8 cellular contexts compared by ENCODE assay signal in the genomic region with DNA sequence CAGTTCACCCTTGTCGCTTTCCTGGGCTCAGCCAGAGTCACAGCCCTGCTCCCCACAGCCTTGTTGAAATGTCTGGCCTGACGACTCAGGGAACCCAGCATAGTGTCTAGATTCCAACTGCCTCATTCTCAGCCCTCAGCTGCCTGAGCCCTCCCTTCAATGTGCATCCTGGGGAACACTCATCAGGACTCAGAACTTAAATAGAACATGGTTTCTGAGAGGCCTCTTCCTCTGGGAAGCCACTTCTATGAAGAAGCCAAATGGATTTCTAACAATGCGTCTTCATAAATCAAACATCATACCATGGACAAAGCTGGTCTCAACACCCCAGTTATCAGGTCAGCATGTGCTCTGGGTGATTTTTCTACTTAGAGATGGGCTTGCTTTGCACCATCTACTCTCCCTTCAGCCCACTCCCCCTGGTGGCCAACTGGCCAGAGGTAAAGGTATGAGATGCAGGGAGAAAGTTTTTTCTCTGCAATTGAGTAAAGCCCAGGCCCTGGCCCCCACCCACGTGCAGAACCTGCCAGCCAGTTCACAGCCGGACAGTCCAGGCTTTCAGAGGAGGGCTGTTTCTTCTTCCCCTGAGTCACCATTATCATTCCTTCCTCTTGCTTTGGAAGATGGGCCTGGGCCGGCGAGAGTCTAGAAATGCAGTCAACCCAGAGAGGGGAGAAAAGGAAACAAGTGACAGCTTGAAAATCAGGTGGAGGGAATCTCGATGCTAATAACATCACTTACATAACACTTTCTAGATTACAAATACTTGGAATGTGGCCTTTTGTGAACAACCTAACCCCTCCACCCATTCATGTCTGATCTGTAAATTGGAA. TPM values are rescaled to one million over a fixed set of nuclear protein-coding genes. Genes with fewer than 3 reads are reported as not detected.
DNase-seq lines count a peak whose midpoint lies in the region; ATAC-seq and TF ChIP-seq lines count a peak whose summit lies in the region.

No MANE protein-coding gene starts in this region.

- intact Hi-C loops in testis (cut with DNase I; ENCODE audit: low total_unique reads): no loop called here

- H3K9me3 ChIP-seq in testis: no peaks in the 10 kb centered on the region

- H3K4me1 Mint-ChIP-seq in activated CD4-positive, alpha-beta memory T cell treated with anti-CD3 and anti-CD28 coated beads, Interleukin-2, amount 10 ng/mL, durations not matched to agents 7 days and 5 days: peaks cover 18% of the 10 kb centered on the region
- peaks cover 35 to 40% of the 10 kb centered on the region in 2 donors for H3K4me1 Mint-ChIP-seq in effector memory CD8-positive, alpha-beta T cell (ENCODE audit: low read depth in 2 of 2)
- peaks cover 42 to 59% of the 10 kb centered on the region in 2 donors for H3K4me1 Mint-ChIP-seq in natural killer cell treated with Interleukin-12 subunit alpha and Interleukin-12 subunit beta and Interleukin-15 and Interleukin-18, amount 100 ng/mL, for 72 hours (ENCODE audit: low read depth in 2 of 2)

- CTCF ChIA-PET in activated CD4-positive, alpha-beta memory T cell treated with anti-CD3 and anti-CD28 coated beads, Interleukin-2, amount 10 ng/mL, durations not matched to agents 7 days and 5 days (lab: Charles Lee): interaction anchor here (0.9 to 6.3 kb wide), 17 partner anchors 26 to 159 kb away, joined by 3 to 79 read pairs (median 5); partner anchors contain the start of genes ITLN2 and LY9

- H3K4me3 Mint-ChIP-seq in activated CD4-positive, alpha-beta memory T cell treated with anti-CD3 and anti-CD28 coated beads, Interleukin-2, amount 10 ng/mL, durations not matched to agents 7 days and 5 days: no peak overlapping the region
- no peak overlapping the region for H3K4me3 Mint-ChIP-seq in effector memory CD8-positive, alpha-beta T cell
- H3K4me3 Mint-ChIP-seq in natural killer cell treated with Interleukin-12 subunit alpha and Interleukin-12 subunit beta and Interleukin-15 and Interleukin-18, amount 100 ng/mL, for 72 hours: no peak overlapping the region

- no peaks in the 10 kb centered on the region for H3K27me3 Mint-ChIP-seq in activated CD4-positive, alpha-beta memory T cell treated with anti-CD3 and anti-CD28 coated beads, Interleukin-2, amount 10 ng/mL, durations not matched to agents 7 days and 5 days
- no peaks in the 10 kb centered on the region for H3K27me3 Mint-ChIP-seq in effector memory CD8-positive, alpha-beta T cell
- H3K27me3 Mint-ChIP-seq in natural killer cell treated with Interleukin-12 subunit alpha and Interleukin-12 subunit beta and Interleukin-15 and Interleukin-18, amount 100 ng/mL, for 72 hours: no peaks in the 10 kb centered on the region

- H3K4me3 ChIP-seq in testis: no peak overlapping the region

- no peak for TF ChIP-seq POLR2A in testis (IDR thresholded peaks at IDR 0.05)

- DNase-seq in AG08395 (ENCODE audit: low spot score) (peak; percentile 4), NCI-H460 (ENCODE audit: extremely low read depth, low read depth) (peak; percentile 73), testis (peak; percentile 72)
- DNase-seq in activated CD4-positive, alpha-beta memory T cell treated with anti-CD3 and anti-CD28 coated beads, Interleukin-2, amount 10 ng/mL, durations not matched to agents 7 days and 5 days: peak; percentile 80
- DNase-seq in effector memory CD8-positive, alpha-beta T cell: peak; percentile 65 to 70 (median 67)
- DNase-seq in natural killer cell treated with Interleukin-12 subunit alpha and Interleukin-12 subunit beta and Interleukin-15 and Interleukin-18, amount 100 ng/mL, for 72 hours (ENCODE audit: low spot score): peak; percentile 71

- 67 to 68% methylated on average over 8 of the region's 8 CpGs for WGBS in testis, 2 donors

- H3K36me3 ChIP-seq in testis (ENCODE audit: low read depth, missing control alignments): no peaks in the 10 kb centered on the region

- peak; percentile 78 for ATAC-seq in GM18868 (IDR thresholded peaks at IDR 0.05; ENCODE audit: unreplicated experiment)
- ATAC-seq in effector memory CD8-positive, alpha-beta T cell (replicated peaks): peak; percentile 78
- ATAC-seq in natural killer cell treated with Interleukin-12 subunit alpha and Interleukin-12 subunit beta and Interleukin-15 and Interleukin-18, amount 100 ng/mL, for 72 hours: peak; percentile 70 to 78
- ATAC-seq in GM18511 (IDR thresholded peaks at IDR 0.05; ENCODE audit: unreplicated experiment): no peak

- no peak overlapping the region for H3K27ac ChIP-seq in testis

- H3K4me1 ChIP-seq in testis: no peaks in the 10 kb centered on the region

- no peaks in the 10 kb centered on the region for H3K36me3 Mint-ChIP-seq in activated CD4-positive, alpha-beta memory T cell treated with anti-CD3 and anti-CD28 coated beads, Interleukin-2, amount 10 ng/mL, durations not matched to agents 7 days and 5 days (ENCODE audit: low read depth)
- H3K36me3 Mint-ChIP-seq in effector memory CD8-positive, alpha-beta T cell (ENCODE audit: insufficient read depth): peaks cover 60% of the 10 kb centered on the region
- H3K36me3 Mint-ChIP-seq in natural killer cell treated with Interleukin-12 subunit alpha and Interleukin-12 subunit beta and Interleukin-15 and Interleukin-18, amount 100 ng/mL, for 72 hours: peaks cover 24% of the 10 kb centered on the region

- peak; percentile 50 to 69 (median 66) for TF ChIP-seq CTCF in testis (IDR thresholded peaks at IDR 0.05)

- no peaks in the 10 kb centered on the region for H3K9me3 Mint-ChIP-seq in activated CD4-positive, alpha-beta memory T cell treated with anti-CD3 and anti-CD28 coated beads, Interleukin-2, amount 10 ng/mL, durations not matched to agents 7 days and 5 days
- H3K9me3 Mint-ChIP-seq in effector memory CD8-positive, alpha-beta T cell: no peaks in the 10 kb centered on the region
- H3K9me3 Mint-ChIP-seq in natural killer cell treated with Interleukin-12 subunit alpha and Interleukin-12 subunit beta and Interleukin-15 and Interleukin-18, amount 100 ng/mL, for 72 hours: no peaks in the 10 kb centered on the region

- POLR2A ChIA-PET in activated CD4-positive, alpha-beta memory T cell treated with anti-CD3 and anti-CD28 coated beads, Interleukin-2, amount 10 ng/mL, durations not matched to agents 7 days and 5 days (lab: Charles Lee): interaction anchor here (1.0 to 1.2 kb wide), 2 partner anchors 32 to 148 kb away, joined by 3 read pairs; no protein-coding TSS in a partner anchor

- no peak overlapping the region for H3K27ac Mint-ChIP-seq in activated CD4-positive, alpha-beta memory T cell treated with anti-CD3 and anti-CD28 coated beads, Interleukin-2, amount 10 ng/mL, durations not matched to agents 7 days and 5 days
- H3K27ac Mint-ChIP-seq in effector memory CD8-positive, alpha-beta T cell: peak overlapping the region; percentile 71 to 90
- H3K27ac Mint-ChIP-seq in natural killer cell treated with Interleukin-12 subunit alpha and Interleukin-12 subunit beta and Interleukin-15 and Interleukin-18, amount 100 ng/mL, for 72 hours: peak overlapping the region; percentile 85 to 99

- H3K27me3 ChIP-seq in testis: no peaks in the 10 kb centered on the region

RNA-seq across cellular contexts. Expression of gene CD244, which starts 32.1 kb away (rescaled TPM):
- not detected in 2 replicates for total RNA-seq in NCI-H460 (2014; rRNA removed; shearing (Covaris generic))
- not detected in 2 replicates for polyA plus RNA-seq in NCI-H460 (2014; cell fraction: nucleus; rRNA removed)
- 1 to 10 TPM; 2.0 to 2.3 TPM for total RNA-seq in activated CD4-positive, alpha-beta memory T cell treated with anti-CD3 and anti-CD28 coated beads, Interleukin-2, amount 10 ng/mL, durations not matched to agents 7 days and 5 days
- total RNA-seq in natural killer cell treated with Interleukin-12 subunit alpha and Interleukin-12 subunit beta and Interleukin-15 and Interleukin-18, amount 100 ng/mL, for 72 hours: 10 to 100 TPM; 36.6 to 64.4 TPM
- 1 to 10 TPM; 1.4 to 2.3 TPM for total RNA-seq in testis
- polyA plus RNA-seq in testis (ENCODE audit: insufficient read depth, low read depth, low replicate concordance): 2.4 TPM

RNA-seq across cellular contexts. Expression of gene LY9, which starts 34.6 kb away (rescaled TPM):
- total RNA-seq in NCI-H460 (2014; rRNA removed; shearing (Covaris generic)): not detected in 2 replicates
- not detected in 2 replicates for polyA plus RNA-seq in NCI-H460 (2014; cell fraction: nucleus; rRNA removed)
- 10 to 100 TPM; 46.4 to 49.9 TPM for total RNA-seq in activated CD4-positive, alpha-beta memory T cell treated with anti-CD3 and anti-CD28 coated beads, Interleukin-2, amount 10 ng/mL, durations not matched to agents 7 days and 5 days
- total RNA-seq in natural killer cell treated with Interleukin-12 subunit alpha and Interleukin-12 subunit beta and Interleukin-15 and Interleukin-18, amount 100 ng/mL, for 72 hours: 1 to 10 TPM in 1 of 2 donors, under 1 TPM in 1; 0.92 to 1.2 TPM
- total RNA-seq in testis: under 1 TPM in 1 of 2 donors, not detected in 1; 0.68 TPM
- polyA plus RNA-seq in testis (ENCODE audit: insufficient read depth, low read depth, low replicate concordance): 0.71 TPM

RNA-seq across cellular contexts. Expression of gene ITLN1, which starts 54.4 kb away (rescaled TPM):
- total RNA-seq in NCI-H460 (2014; rRNA removed; shearing (Covaris generic)): not detected in 2 replicates
- polyA plus RNA-seq in NCI-H460 (2014; cell fraction: nucleus; rRNA removed): not detected in 2 replicates
- total RNA-seq in activated CD4-positive, alpha-beta memory T cell treated with anti-CD3 and anti-CD28 coated beads, Interleukin-2, amount 10 ng/mL, durations not matched to agents 7 days and 5 days: not detected
- not detected for total RNA-seq in natural killer cell treated with Interleukin-12 subunit alpha and Interleukin-12 subunit beta and Interleukin-15 and Interleukin-18, amount 100 ng/mL, for 72 hours
- 1 to 10 TPM; 2.3 to 8.8 TPM for total RNA-seq in testis
- 45.8 TPM for polyA plus RNA-seq in testis (ENCODE audit: insufficient read depth, low read depth, low replicate concordance)

Comparison
In these comparisons a context has a peak if more than half of its experiments do, and no peak if none do; other contexts are left out.
1. DNase-seq: peak in every context shown above with its lines; median percentile 80 in activated CD4-positive, alpha-beta memory T cell treated with anti-CD3 and anti-CD28 coated beads, Interleukin-2, amount 10 ng/mL, durations not matched to agents 7 days and 5 days; 73 in NCI-H460; 72 in testis; 71 in natural killer cell treated with Interleukin-12 subunit alpha and Interleukin-12 subunit beta and Interleukin-15 and Interleukin-18, amount 100 ng/mL, for 72 hours; 67 in effector memory CD8-positive, alpha-beta T cell; 4 in AG08395.
2. RNA of gene CD244, which starts 32.1 kb away (total RNA-seq): 36.6 to 64.4 TPM in natural killer cell treated with Interleukin-12 subunit alpha and Interleukin-12 subunit beta and Interleukin-15 and Interleukin-18, amount 100 ng/mL, for 72 hours; 2.0 to 2.3 TPM in activated CD4-positive, alpha-beta memory T cell treated with anti-CD3 and anti-CD28 coated beads, Interleukin-2, amount 10 ng/mL, durations not matched to agents 7 days and 5 days, 1.4 to 2.3 TPM in testis and not detected in NCI-H460; every median in the first group is over 10 times any median in the second.
3. RNA of gene LY9, which starts 34.6 kb away (total RNA-seq): 46.4 to 49.9 TPM in activated CD4-positive, alpha-beta memory T cell treated with anti-CD3 and anti-CD28 coated beads, Interleukin-2, amount 10 ng/mL, durations not matched to agents 7 days and 5 days; 0.92 to 1.2 TPM in natural killer cell treated with Interleukin-12 subunit alpha and Interleukin-12 subunit beta and Interleukin-15 and Interleukin-18, amount 100 ng/mL, for 72 hours, 0.68 TPM in testis and not detected in NCI-H460; every median in the first group is over 10 times any median in the second.